ENCODE assay signal across 15 cellular contexts in genomic region chr17:13594310-13594709, GRCh38. TPM values are rescaled to one million over a fixed set of nuclear protein-coding genes. Genes with fewer than 3 reads are reported as not detected.
A peak's percentile ranks its signal among the peaks of the same experiment; 100 is the strongest.
DNase-seq lines count a peak whose midpoint lies in the region; ATAC-seq, FAIRE-seq and TF ChIP-seq lines count a peak whose summit lies in the region.
"Had no signal": no experiment of that assay in that cellular context is flagged by ENCODE, and none has a peak within 500 bp of the region (broad histone marks: within the 10 kb centered on the region; RNA-seq: fewer than 3 reads in every experiment).

No MANE protein-coding gene starts in this region.

- no peak overlapping the region for H2BK12ac ChIP-seq in H9 (ENCODE audit: insufficient read length, low read depth, low read length)
- H2BK12ac ChIP-seq in mesenchymal stem cell (ENCODE audit: low read length in 2 of 2) = peak overlapping the region in 1 of 2 experiments; percentile 59

- H3K36me3 Mint-ChIP-seq in H9 (ENCODE audit: insufficient read depth in 1 of 3, low read depth in 3 of 3) = no peaks in the 10 kb centered on the region; a peak in 2 of 7 replicates
- H3K36me3 Mint-ChIP-seq in activated CD4-positive, alpha-beta T cell treated with anti-CD3 and anti-CD28 coated beads, Interleukin-2, amount 10 ng/mL, durations not matched to agents 24 days and 14 days (ENCODE audit: low read depth) = no peaks in the 10 kb centered on the region
- no peaks in the 10 kb centered on the region for H3K36me3 Mint-ChIP-seq in activated T-cell treated with anti-CD3 and anti-CD28 coated beads, Interleukin-2, amount 50 U/mL, for 4 hours (ENCODE audit: insufficient read depth)
- H3K36me3 Mint-ChIP-seq: CD8-positive, alpha-beta T cell had no signal

- peak overlapping the region; percentile 32; the same call in 1 of the 3 replicates for H3K4me2 ChIP-seq in A549
- no peak overlapping the region for H3K4me2 ChIP-seq in H9 (ENCODE audit: insufficient read depth, insufficient read length, low read length)
- H3K4me2 ChIP-seq in mesenchymal stem cell (ENCODE audit: low read length, poor library complexity, severe bottlenecking) = no peak overlapping the region

- TF ChIP-seq CTCF in A549 (IDR thresholded peaks at IDR 0.05) (no peak), H9 (conservative IDR thresholded peaks at IDR 0.05) (no peak)

- POLR2A ChIA-PET in A549 (lab: Yijun Ruan, JAX) = interaction anchor here (0.6 kb wide), 1 partner anchor 97 kb away, joined by 4 read pairs; no protein-coding TSS in a partner anchor

- peaks cover 10% of the 10 kb centered on the region for H3K27me3 Mint-ChIP-seq in H9 (ENCODE audit: low read depth)
- H3K27me3 Mint-ChIP-seq in activated CD4-positive, alpha-beta T cell treated with anti-CD3 and anti-CD28 coated beads, Interleukin-2, amount 10 ng/mL, durations not matched to agents 24 days and 14 days = peaks cover 40% of the 10 kb centered on the region
- H3K27me3 Mint-ChIP-seq in activated T-cell treated with anti-CD3 and anti-CD28 coated beads, Interleukin-2, amount 50 U/mL, for 4 hours (ENCODE audit: low read depth) = peaks cover 19% of the 10 kb centered on the region

- no peak for DNase-seq in A549 (ENCODE audit: low read depth in 1 of 2, low spot score in 1 of 2)
- no peak for DNase-seq in H9
- DNase-seq in mesenchymal stem cell = peak; percentile 16
- no peak for DNase-seq in COLO829 (ENCODE audit: low spot score)
- DNase-seq in activated CD4-positive, alpha-beta T cell treated with anti-CD3 and anti-CD28 coated beads, Interleukin-2, amount 10 ng/mL, durations not matched to agents 24 days and 14 days = no peak
- DNase-seq in activated T-cell treated with anti-CD3 and anti-CD28 coated beads, Interleukin-2, amount 50 U/mL, for 4 hours = no peak
- DNase-seq: DMS79 treated with DMSO at 0.1 percent for 48 hours, NCI-H524 treated with DMSO at 0.1 percent for 48 hours had no signal

- no peaks in the 10 kb centered on the region for H3K79me2 ChIP-seq in H9 (ENCODE audit: insufficient read depth, low read length)

- H2BK120ac ChIP-seq in H9 (ENCODE audit: low read depth, low read length, poor library complexity, severe bottlenecking) (no peak overlapping the region), mesenchymal stem cell (ENCODE audit: low read depth, low read length) (no peak overlapping the region)

- no peak overlapping the region for H3K4me3 Mint-ChIP-seq in H9
- no peak overlapping the region for H3K4me3 Mint-ChIP-seq in activated CD4-positive, alpha-beta T cell treated with anti-CD3 and anti-CD28 coated beads, Interleukin-2, amount 10 ng/mL, durations not matched to agents 24 days and 14 days
- H3K4me3 Mint-ChIP-seq in activated T-cell treated with anti-CD3 and anti-CD28 coated beads, Interleukin-2, amount 50 U/mL, for 4 hours = no peak overlapping the region
- H3K4me3 Mint-ChIP-seq: CD8-positive, alpha-beta T cell had no signal

- no peak overlapping the region for H4K5ac ChIP-seq in H9 (ENCODE audit: insufficient read length, low read depth, low read length)

- no peaks in the 10 kb centered on the region; a peak in 1 of 5 replicates for H3K9me3 Mint-ChIP-seq in H9
- no peaks in the 10 kb centered on the region for H3K9me3 Mint-ChIP-seq in activated CD4-positive, alpha-beta T cell treated with anti-CD3 and anti-CD28 coated beads, Interleukin-2, amount 10 ng/mL, durations not matched to agents 24 days and 14 days
- H3K9me3 Mint-ChIP-seq in activated T-cell treated with anti-CD3 and anti-CD28 coated beads, Interleukin-2, amount 50 U/mL, for 4 hours = no peaks in the 10 kb centered on the region
- H3K9me3 Mint-ChIP-seq: CD8-positive, alpha-beta T cell; neural crest cell had no signal

- WGBS in A549 (ENCODE audit: missing lambda C conversion rate) = 87% methylated on average over 5 of the region's 5 CpGs
- no CpG with 5 or more reads among the region's 5 CpGs for WGBS in H9 (ENCODE audit: extremely low coverage, insufficient read length, low lambda C conversion rate)
- 89% methylated on average over 5 of the region's 5 CpGs for WGBS in mesenchymal stem cell

- peaks cover 26 to 31% of the 10 kb centered on the region in 2 experiments for H3K4me1 Mint-ChIP-seq in H9
- H3K4me1 Mint-ChIP-seq in activated CD4-positive, alpha-beta T cell treated with anti-CD3 and anti-CD28 coated beads, Interleukin-2, amount 10 ng/mL, durations not matched to agents 24 days and 14 days = peaks cover 7% of the 10 kb centered on the region
- peaks cover 3% of the 10 kb centered on the region for H3K4me1 Mint-ChIP-seq in activated T-cell treated with anti-CD3 and anti-CD28 coated beads, Interleukin-2, amount 50 U/mL, for 4 hours (ENCODE audit: low read depth)

- H2BK20ac ChIP-seq in H9 (ENCODE audit: low read depth, low read length, poor library complexity, severe bottlenecking) = no peak overlapping the region

- H3K27ac ChIP-seq in A549 (peak overlapping the region; percentile 9 to 56; a peak in 3 of 6 replicates), H9 (ENCODE audit: insufficient read length, low read depth, low read length) (no peak overlapping the region), mesenchymal stem cell (ENCODE audit: low read length, poor library complexity, severe bottlenecking) (no peak overlapping the region)
- H3K27ac ChIP-seq: breast epithelium, psoas muscle had no signal

- no peak for TF ChIP-seq EP300 in A549 (IDR thresholded peaks at IDR 0.05)

- peak overlapping the region in 2 of 3 experiments; percentile 52 to 77; a peak in 2 of 7 replicates for H3K27ac Mint-ChIP-seq in H9
- H3K27ac Mint-ChIP-seq in activated CD4-positive, alpha-beta T cell treated with anti-CD3 and anti-CD28 coated beads, Interleukin-2, amount 10 ng/mL, durations not matched to agents 24 days and 14 days = no peak overlapping the region
- H3K27ac Mint-ChIP-seq: CD8-positive, alpha-beta T cell had no signal

- H3K27me3 ChIP-seq in H9 (ENCODE audit: insufficient read depth, low read length) (no peaks in the 10 kb centered on the region), mesenchymal stem cell (ENCODE audit: control insufficient read depth in 1 of 2, insufficient read depth in 1 of 2, low read length in 2 of 2) (no peaks in the 10 kb centered on the region)

- intact Hi-C loops in activated CD4-positive, alpha-beta T cell treated with anti-CD3 and anti-CD28 coated beads, Interleukin-2, amount 10 ng/mL, durations not matched to agents 24 days and 14 days (cut with micrococcal nuclease) = loop anchor here (1.0 to 10.0 kb wide), 2 partner anchors 1219 to 1580 kb away; no protein-coding TSS in a partner anchor

- H4K8ac ChIP-seq in H9 (replicated peaks; ENCODE audit: insufficient read length, low read depth, low read length) (no peak overlapping the region), mesenchymal stem cell (ENCODE audit: low read length) (peak overlapping the region; percentile 38)

- no peaks in the 10 kb centered on the region for H3K4me1 ChIP-seq in A549
- H3K4me1 ChIP-seq in H9 (ENCODE audit: insufficient read depth, low read length) = no peaks in the 10 kb centered on the region
- no peaks in the 10 kb centered on the region for H3K4me1 ChIP-seq in mesenchymal stem cell (ENCODE audit: control insufficient read depth, insufficient read depth, low read depth, low read length)
- H3K4me1 ChIP-seq: breast epithelium had no signal

- no peak overlapping the region for H2BK5ac ChIP-seq in H9 (ENCODE audit: insufficient read length, low read length)
- no peak overlapping the region for H2BK5ac ChIP-seq in mesenchymal stem cell (ENCODE audit: low read depth, low read length, poor library complexity, severe bottlenecking)

- H3K4me3 ChIP-seq in A549 = no peak overlapping the region
- H3K4me3 ChIP-seq in mesenchymal stem cell (ENCODE audit: insufficient read depth in 1 of 2, low read depth in 1 of 2, low read length in 2 of 2) = no peak overlapping the region
- H3K4me3 ChIP-seq: breast epithelium, psoas muscle had no signal

- no peak overlapping the region for H2AK5ac ChIP-seq in H9 (ENCODE audit: insufficient read length, low read length)
- H2AK5ac ChIP-seq in mesenchymal stem cell (ENCODE audit: low read length, severe bottlenecking) = no peak overlapping the region

- no peak overlapping the region for H4K91ac ChIP-seq in H9 (ENCODE audit: insufficient read length, low read depth, low read length)
- peak overlapping the region; percentile 47 for H4K91ac ChIP-seq in mesenchymal stem cell (ENCODE audit: low read length)

- H3K4ac ChIP-seq in H9 (ENCODE audit: low read depth, low read length) (no peak overlapping the region), mesenchymal stem cell (ENCODE audit: low read depth in 1 of 2, low read length in 2 of 2) (no peak overlapping the region)

- H3T11ph ChIP-seq in H9 (ENCODE audit: low read length) = no peak overlapping the region

- no peaks in the 10 kb centered on the region for H4K20me1 ChIP-seq in H9 (ENCODE audit: control insufficient read depth, insufficient read depth, insufficient read length)

- H3K36me3 ChIP-seq in mesenchymal stem cell (ENCODE audit: control insufficient read depth in 1 of 2, insufficient read depth in 2 of 2, low read depth in 1 of 2, low read length in 2 of 2) = no peaks in the 10 kb centered on the region
- H3K36me3 ChIP-seq: breast epithelium had no signal

- H3K14ac ChIP-seq in H9 (ENCODE audit: insufficient read depth, low read length) (no peak overlapping the region), mesenchymal stem cell (ENCODE audit: low read length in 2 of 2) (no peak overlapping the region)

- ATAC-seq in A549 (0 out of 6 replicates have a peak, but pooled peaks of 1 of the 2 experiments have one; percentile 31), SK-N-SH treated with all-trans-retinoic acid at 6 μM for 48 hours (peak; percentile 4; the same call in 1 of the 3 replicates), GM19395 (IDR thresholded peaks at IDR 0.05; ENCODE audit: unreplicated experiment) (no peak)
- ATAC-seq in activated T-cell treated with anti-CD3 and anti-CD28 coated beads, Interleukin-2, amount 50 U/mL, for 4 hours = no peak

- no peak overlapping the region for H3K56ac ChIP-seq in H9 (ENCODE audit: insufficient read length, low read depth, low read length)

- H3K9ac ChIP-seq in H9 (ENCODE audit: extremely low read depth, insufficient read length, low read length) (no peak overlapping the region), mesenchymal stem cell (ENCODE audit: low read length) (peak overlapping the region; percentile 91)

- no peaks in the 10 kb centered on the region for H3K9me3 ChIP-seq in A549
- no peaks in the 10 kb centered on the region for H3K9me3 ChIP-seq in H9 (ENCODE audit: control insufficient read depth, low read depth, low read length)
- no peaks in the 10 kb centered on the region for H3K9me3 ChIP-seq in mesenchymal stem cell (ENCODE audit: control insufficient read depth, low read length)
- H3K9me3 ChIP-seq: breast epithelium, psoas muscle had no signal

- H3K79me1 ChIP-seq in H9 (ENCODE audit: insufficient read depth, low read depth, low read length, poor library complexity, severe bottlenecking) (no peaks in the 10 kb centered on the region), mesenchymal stem cell (replicated peaks; ENCODE audit: low read length, poor library complexity, severe bottlenecking) (no peaks in the 10 kb centered on the region)

- H2AFZ ChIP-seq in H9 (ENCODE audit: low read length) (no peak overlapping the region), mesenchymal stem cell (ENCODE audit: low read depth, low read length) (no peak overlapping the region)

- no peaks in the 10 kb centered on the region for H3K23me2 ChIP-seq in H9 (ENCODE audit: insufficient read length, low read depth, low read length, poor library complexity, severe bottlenecking)

- H3K23ac ChIP-seq in H9 (ENCODE audit: insufficient read length, low read depth, low read length) (no peak overlapping the region), mesenchymal stem cell (ENCODE audit: low read length in 2 of 2) (no peak overlapping the region)

- no peak for FAIRE-seq in A549 (lab: Jason Lieb, UNC)
- FAIRE-seq: urothelium cell line had no signal

- H2BK15ac ChIP-seq in H9 (ENCODE audit: low read depth, low read length) (peak overlapping the region; percentile 92; the same call in 1 of the 2 replicates), mesenchymal stem cell (ENCODE audit: low read depth, poor library complexity, severe bottlenecking) (no peak overlapping the region)

- no peak overlapping the region for H3K18ac ChIP-seq in H9 (ENCODE audit: insufficient read length, low read depth, low read length)
- peak overlapping the region in 1 of 2 experiments; percentile 60 for H3K18ac ChIP-seq in mesenchymal stem cell (ENCODE audit: low read depth in 1 of 2, low read length in 2 of 2)

- CTCF ChIA-PET in A549 (lab: Yijun Ruan, JAX) = interaction anchor here (0.6 to 2.7 kb wide), 24 partner anchors 9 to 707 kb away, joined by 3 to 12 read pairs (median 4); no protein-coding TSS in a partner anchor

- no peak for TF ChIP-seq RAD21 in A549 (conservative IDR thresholded peaks at IDR 0.05 in 1 of 2, IDR thresholded peaks at IDR 0.05 in 1 of 2)

- TF ChIP-seq POLR2A in A549 (IDR thresholded peaks at IDR 0.05; ENCODE audit: low read length) = no peak

RNA-seq across cellular contexts. Expression of gene HS3ST3A1, which starts 7.4 kb away (rescaled TPM):
- polyA plus RNA-seq in A549 (2011; rRNA removed) (0.15 TPM in 1 of 2 replicates, not detected in the other), A549 (2017; fragmentation: RNase III; extraction: RNeasy Plus Mini Kit Qiagen cat#74134 plus additional on column Dnase treatment) (0.04 to 0.17 TPM in 2 of 3 replicates, not detected in the other)
- not detected in 2 replicates for polyA plus RNA-seq in A549 (2012; cell fraction: cytosol; rRNA removed)
- polyA plus RNA-seq in A549 (2012; cell fraction: nucleus; rRNA removed) = 0.13 TPM in 1 of 2 replicates, not detected in the other
- not detected in 2 replicates for polyA minus RNA-seq in A549 (2011; rRNA and poly(A)+ RNA removed)
- total RNA-seq in H9 (2021) = 3.2 and 3.4 TPM in 2 replicates
- polyA plus RNA-seq in mesenchymal stem cell (2013, experiment 1 of 2) = 11.7 TPM
- 10.4 TPM for polyA plus RNA-seq in mesenchymal stem cell (2013, experiment 2 of 2)
- 2.3 and 3.7 TPM in 2 replicates for total RNA-seq in activated CD4-positive, alpha-beta T cell treated with anti-CD3 and anti-CD28 coated beads, Interleukin-2, amount 10 ng/mL, durations not matched to agents 24 days and 14 days
- total RNA-seq in activated T-cell treated with anti-CD3 and anti-CD28 coated beads, Interleukin-2, amount 50 U/mL, for 4 hours = under 1 TPM in 1 of 3 donors, not detected in 2; 0.27 TPM
- total RNA-seq: CD8-positive, alpha-beta T cell had no signal

Comparison
In these comparisons a context has a peak if more than half of its experiments do, and no peak if none do; other contexts are left out.
1. H3K27ac ChIP-seq: peak in A549 (2 of 2); none in H9 (single experiment) and mesenchymal stem cell (single experiment).